Comparison of ENCODE assay signal across 19 cellular contexts in genomic region chr5:131587541-131587940, GRCh38. TPM values are rescaled to one million over a fixed set of nuclear protein-coding genes. Genes with fewer than 3 reads are reported as not detected.
DNase-seq lines count a peak whose midpoint lies in the region; ATAC-seq, FAIRE-seq and TF ChIP-seq lines count a peak whose summit lies in the region.
"Had no signal": no experiment of that assay in that cellular context is flagged by ENCODE, and none has a peak within 500 bp of the region (broad histone marks: within the 10 kb centered on the region; RNA-seq: fewer than 3 reads in every experiment).

No MANE protein-coding gene starts in this region.

- H3K27ac Mint-ChIP-seq in nephron progenitor cell: peak overlapping the region; percentile 84
- H3K27ac Mint-ChIP-seq: activated CD8-positive, alpha-beta T cell treated with anti-CD3 and anti-CD28 coated beads, Interleukin-2, amount 10 ng/mL, durations not matched to agents 7 days and 5 days; activated T-helper 1 cell treated with anti-CD3 and anti-CD28 coated beads, Interleukin-12 subunit alpha, Interleukin-12 subunit beta, Interleukin-2, Interleukin-4 antibody, amounts not matched to agents 30 ng/mL and 10 ng/mL and 1 ng/mL, durations not matched to agents 14 hours and 24 hours and 36 hours; B cell had no signal

- H3K27me3 Mint-ChIP-seq in nephron progenitor cell (ENCODE audit: low read depth, poor library complexity): no peaks in the 10 kb centered on the region
- H3K27me3 Mint-ChIP-seq: B cell had no signal

- no peaks in the 10 kb centered on the region for H3K36me3 ChIP-seq in bronchial epithelial cell (ENCODE audit: control insufficient read depth, insufficient read depth, low read length)
- H3K36me3 ChIP-seq: adrenal gland, ovary had no signal

- ATAC-seq in GM21447 (IDR thresholded peaks at IDR 0.05; ENCODE audit: unreplicated experiment) (no peak), HG03378 (IDR thresholded peaks at IDR 0.05; ENCODE audit: unreplicated experiment) (no peak)
- ATAC-seq: activated CD8-positive, alpha-beta T cell treated with anti-CD3 and anti-CD28 coated beads, Interleukin-2, amount 10 ng/mL, durations not matched to agents 7 days and 5 days; Panc1 had no signal

- peaks cover under 1% of the 10 kb centered on the region for H3K9me3 Mint-ChIP-seq in nephron progenitor cell
- H3K9me3 Mint-ChIP-seq: activated T-helper 1 cell treated with anti-CD3 and anti-CD28 coated beads, Interleukin-12 subunit alpha, Interleukin-12 subunit beta, Interleukin-2, Interleukin-4 antibody, amounts not matched to agents 30 ng/mL and 10 ng/mL and 1 ng/mL, durations not matched to agents 14 hours and 24 hours and 36 hours had no signal

- no peaks in the 10 kb centered on the region for H3K4me1 Mint-ChIP-seq in nephron progenitor cell

- H3K27me3 ChIP-seq in bronchial epithelial cell (ENCODE audit: control insufficient read depth, insufficient read depth, low read length): no peaks in the 10 kb centered on the region
- H3K27me3 ChIP-seq: adrenal gland, ovary, testis had no signal

- no peak overlapping the region for H3K4me3 Mint-ChIP-seq in nephron progenitor cell
- H3K4me3 Mint-ChIP-seq: activated CD8-positive, alpha-beta T cell treated with anti-CD3 and anti-CD28 coated beads, Interleukin-2, amount 10 ng/mL, durations not matched to agents 7 days and 5 days; activated T-helper 1 cell treated with anti-CD3 and anti-CD28 coated beads, Interleukin-12 subunit alpha, Interleukin-12 subunit beta, Interleukin-2, Interleukin-4 antibody, amounts not matched to agents 30 ng/mL and 10 ng/mL and 1 ng/mL, durations not matched to agents 14 hours and 24 hours and 36 hours; B cell had no signal

- peak; percentile 44 for DNase-seq in EL
- DNase-seq in LHCN-M2 (ENCODE audit: low read depth): peak; percentile 56
- DNase-seq in bronchial epithelial cell (ENCODE audit: low read depth): peak; percentile 41
- no peak for DNase-seq in nephron progenitor cell
- DNase-seq in D721Med (ENCODE audit: insufficient read length, low spot score): no peak
- no peak for DNase-seq in stimulated activated CD4-positive, alpha-beta T cell treated with anti-CD3 and anti-CD28 coated beads, Interleukin-4, amount 100 ng/mL, for 4 hours
- DNase-seq: activated CD8-positive, alpha-beta T cell treated with anti-CD3 and anti-CD28 coated beads, Interleukin-2, amount 10 ng/mL, durations not matched to agents 7 days and 5 days; adrenal gland; NCI-H1105 treated with DMSO at 0.1 percent for 48 hours; NCI-H748 treated with DMSO at 0.1 percent for 48 hours; ovary; testis had no signal

- TF ChIP-seq CTCF in bronchial epithelial cell (IDR thresholded peaks at IDR 0.05; ENCODE audit: insufficient read depth, low read length, severe bottlenecking) (no peak), nephron progenitor cell (IDR thresholded peaks at IDR 0.05) (no peak), D721Med (IDR thresholded peaks at IDR 0.05; ENCODE audit: insufficient read depth, missing control alignments) (no peak)

- FAIRE-seq in bronchial epithelial cell (lab: Jason Lieb, UNC) (no peak), D721Med (lab: Jason Lieb, UNC) (no peak)
- FAIRE-seq: frontal cortex, H1 had no signal

- no peak overlapping the region for H3K4me3 ChIP-seq in bronchial epithelial cell (ENCODE audit: low read depth, low read length)
- H3K4me3 ChIP-seq: adrenal gland, ovary, testis had no signal

- peaks cover 29% of the 10 kb centered on the region for H3K36me3 Mint-ChIP-seq in nephron progenitor cell (ENCODE audit: low read depth)

RNA-seq across cellular contexts. Expression of gene RAPGEF6, which starts 47.5 kb away (rescaled TPM):
- total RNA-seq in LHCN-M2 (2014; rRNA removed) (10.6 and 12.4 TPM in 2 replicates), bronchial epithelial cell (14.2 and 31.1 TPM in 2 replicates)
- polyA plus RNA-seq in LHCN-M2 (2012): 1.8 TPM

Comparison
In these comparisons a context has a peak if more than half of its experiments do, and no peak if none do; other contexts are left out.
1. DNase-seq: peak in EL (single experiment), LHCN-M2 (single experiment) and bronchial epithelial cell (single experiment); none in nephron progenitor cell (single experiment), D721Med (single experiment) and stimulated activated CD4-positive, alpha-beta T cell treated with anti-CD3 and anti-CD28 coated beads, Interleukin-4, amount 100 ng/mL, for 4 hours (0 of 2).